ENCODE assay signal across 1 cellular context in the genomic region with DNA sequence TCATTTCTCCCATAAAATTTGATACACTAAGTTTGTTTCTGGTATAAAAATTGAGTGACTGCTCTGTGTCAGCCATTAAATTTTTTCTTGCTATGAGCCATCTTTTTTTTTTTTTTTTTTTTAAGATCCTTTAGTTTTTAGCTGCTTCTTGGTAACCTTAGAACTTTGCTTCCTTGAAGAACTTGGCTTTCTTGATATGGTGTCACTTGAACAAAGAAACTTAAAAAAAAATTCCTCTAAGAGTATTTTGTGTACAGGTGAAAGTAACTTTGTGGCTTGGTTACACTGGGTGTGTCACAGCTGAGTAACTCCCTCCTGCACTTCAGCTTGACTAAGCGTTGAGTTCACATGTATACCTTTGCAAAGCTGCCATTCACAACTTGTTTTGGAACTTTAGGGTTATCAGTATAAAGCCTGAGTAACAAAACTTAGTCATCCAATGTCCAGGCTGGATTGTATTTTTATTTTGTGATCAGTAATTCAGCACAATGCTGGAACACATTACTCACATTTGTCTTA.
A peak's percentile ranks its signal among the peaks of the same experiment; 100 is the strongest.
TF ChIP-seq lines count a peak whose summit lies in the region.

No MANE protein-coding gene starts in this region.

TF ChIP-seq in GM12878, 131 proteins besides CTCF, POLR2A, EP300 and RAD21 (continued from another document):
- TF ChIP-seq, protein P1, sequence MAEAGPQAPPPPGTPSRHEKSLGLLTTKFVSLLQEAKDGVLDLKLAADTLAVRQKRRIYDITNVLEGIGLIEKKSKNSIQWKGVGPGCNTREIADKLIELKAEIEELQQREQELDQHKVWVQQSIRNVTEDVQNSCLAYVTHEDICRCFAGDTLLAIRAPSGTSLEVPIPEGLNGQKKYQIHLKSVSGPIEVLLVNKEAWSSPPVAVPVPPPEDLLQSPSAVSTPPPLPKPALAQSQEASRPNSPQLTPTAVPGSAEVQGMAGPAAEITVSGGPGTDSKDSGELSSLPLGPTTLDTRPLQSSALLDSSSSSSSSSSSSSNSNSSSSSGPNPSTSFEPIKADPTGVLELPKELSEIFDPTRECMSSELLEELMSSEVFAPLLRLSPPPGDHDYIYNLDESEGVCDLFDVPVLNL (IDR thresholded peaks at IDR 0.05; ENCODE audit: low read depth, low read length) = no peak
- TF ChIP-seq RELA (IDR thresholded peaks at IDR 0.05; ENCODE audit: borderline replicate concordance, partially characterized antibody) (no peak), ZNF217 (IDR thresholded peaks at IDR 0.05) (no peak), ATF7 (IDR thresholded peaks at IDR 0.05; ENCODE audit: low read depth) (peak; percentile 19; the same call in 1 of the 2 replicates), CHD1 (IDR thresholded peaks at IDR 0.05; ENCODE audit: low read depth, low read length) (no peak), SUPT20H (IDR thresholded peaks at IDR 0.05; ENCODE audit: borderline replicate concordance, control insufficient read depth, low read depth, low read length) (no peak), CBX5 (IDR thresholded peaks at IDR 0.05; ENCODE audit: low read depth) (no peak), NBN (IDR thresholded peaks at IDR 0.05) (0 out of 2 replicates have a peak, but pooled peaks have one; percentile 12), RUNX3 (IDR thresholded peaks at IDR 0.05; ENCODE audit: low read length) (peak; percentile 78), SPI1 (IDR thresholded peaks at IDR 0.05; ENCODE audit: borderline replicate concordance, insufficient read depth, low read depth, low read length) (no peak), E2F8 (IDR thresholded peaks at IDR 0.05; ENCODE audit: low read depth, partially characterized antibody) (no peak), LARP7 (IDR thresholded peaks at IDR 0.05) (no peak), MXI1 (IDR thresholded peaks at IDR 0.05; ENCODE audit: low read depth, low read length) (peak; percentile 49; the same call in 1 of the 2 replicates), KLF5 (IDR thresholded peaks at IDR 0.05; ENCODE audit: partially characterized antibody) (no peak), PML (IDR thresholded peaks at IDR 0.05; ENCODE audit: low read length) (0 out of 2 replicates have a peak, but pooled peaks have one; percentile 43), NFIC (IDR thresholded peaks at IDR 0.05; ENCODE audit: low read depth, low read length) (peak; percentile 18), USF1 (IDR thresholded peaks at IDR 0.05; ENCODE audit: borderline replicate concordance, extremely low read length, insufficient read depth, low read depth, low read length) (no peak), PAX5 (IDR thresholded peaks at IDR 0.05; ENCODE audit: borderline replicate concordance, low read depth, low read length) (peak; percentile 79; the same call in 1 of the 2 replicates), ZNF384 (IDR thresholded peaks at IDR 0.05; ENCODE audit: borderline replicate concordance, low read depth, low read length) (peak; percentile 74; the same call in 1 of the 2 replicates), RBBP5 (conservative IDR thresholded peaks at IDR 0.05) (no peak), CBX3 (IDR thresholded peaks at IDR 0.05; ENCODE audit: borderline replicate concordance, low read depth) (no peak), PAX8 (IDR thresholded peaks at IDR 0.05) (0 out of 2 replicates have a peak, but pooled peaks have one; percentile 52), JUNB (IDR thresholded peaks at IDR 0.05) (no peak), BRCA1 (IDR thresholded peaks at IDR 0.05; ENCODE audit: low read depth, low read length) (no peak)
- TF ChIP-seq, protein P2, sequence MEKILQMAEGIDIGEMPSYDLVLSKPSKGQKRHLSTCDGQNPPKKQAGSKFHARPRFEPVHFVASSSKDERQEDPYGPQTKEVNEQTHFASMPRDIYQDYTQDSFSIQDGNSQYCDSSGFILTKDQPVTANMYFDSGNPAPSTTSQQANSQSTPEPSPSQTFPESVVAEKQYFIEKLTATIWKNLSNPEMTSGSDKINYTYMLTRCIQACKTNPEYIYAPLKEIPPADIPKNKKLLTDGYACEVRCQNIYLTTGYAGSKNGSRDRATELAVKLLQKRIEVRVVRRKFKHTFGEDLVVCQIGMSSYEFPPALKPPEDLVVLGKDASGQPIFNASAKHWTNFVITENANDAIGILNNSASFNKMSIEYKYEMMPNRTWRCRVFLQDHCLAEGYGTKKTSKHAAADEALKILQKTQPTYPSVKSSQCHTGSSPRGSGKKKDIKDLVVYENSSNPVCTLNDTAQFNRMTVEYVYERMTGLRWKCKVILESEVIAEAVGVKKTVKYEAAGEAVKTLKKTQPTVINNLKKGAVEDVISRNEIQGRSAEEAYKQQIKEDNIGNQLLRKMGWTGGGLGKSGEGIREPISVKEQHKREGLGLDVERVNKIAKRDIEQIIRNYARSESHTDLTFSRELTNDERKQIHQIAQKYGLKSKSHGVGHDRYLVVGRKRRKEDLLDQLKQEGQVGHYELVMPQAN (conservative IDR thresholded peaks at IDR 0.05) = 0 out of 2 replicates have a peak, but pooled peaks have one; percentile 20
- TF ChIP-seq, protein P3, sequence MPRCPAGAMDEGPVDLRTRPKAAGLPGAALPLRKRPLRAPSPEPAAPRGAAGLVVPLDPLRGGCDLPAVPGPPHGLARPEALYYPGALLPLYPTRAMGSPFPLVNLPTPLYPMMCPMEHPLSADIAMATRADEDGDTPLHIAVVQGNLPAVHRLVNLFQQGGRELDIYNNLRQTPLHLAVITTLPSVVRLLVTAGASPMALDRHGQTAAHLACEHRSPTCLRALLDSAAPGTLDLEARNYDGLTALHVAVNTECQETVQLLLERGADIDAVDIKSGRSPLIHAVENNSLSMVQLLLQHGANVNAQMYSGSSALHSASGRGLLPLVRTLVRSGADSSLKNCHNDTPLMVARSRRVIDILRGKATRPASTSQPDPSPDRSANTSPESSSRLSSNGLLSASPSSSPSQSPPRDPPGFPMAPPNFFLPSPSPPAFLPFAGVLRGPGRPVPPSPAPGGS (IDR thresholded peaks at IDR 0.05; ENCODE audit: borderline replicate concordance, insufficient read depth, low read depth, low read length, poor library complexity, severe bottlenecking) = peak; percentile 27
- TF ChIP-seq, protein P4, sequence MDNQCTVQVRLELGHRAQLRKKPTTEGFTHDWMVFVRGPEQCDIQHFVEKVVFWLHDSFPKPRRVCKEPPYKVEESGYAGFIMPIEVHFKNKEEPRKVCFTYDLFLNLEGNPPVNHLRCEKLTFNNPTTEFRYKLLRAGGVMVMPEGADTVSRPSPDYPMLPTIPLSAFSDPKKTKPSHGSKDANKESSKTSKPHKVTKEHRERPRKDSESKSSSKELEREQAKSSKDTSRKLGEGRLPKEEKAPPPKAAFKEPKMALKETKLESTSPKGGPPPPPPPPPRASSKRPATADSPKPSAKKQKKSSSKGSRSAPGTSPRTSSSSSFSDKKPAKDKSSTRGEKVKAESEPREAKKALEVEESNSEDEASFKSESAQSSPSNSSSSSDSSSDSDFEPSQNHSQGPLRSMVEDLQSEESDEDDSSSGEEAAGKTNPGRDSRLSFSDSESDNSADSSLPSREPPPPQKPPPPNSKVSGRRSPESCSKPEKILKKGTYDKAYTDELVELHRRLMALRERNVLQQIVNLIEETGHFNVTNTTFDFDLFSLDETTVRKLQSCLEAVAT (IDR thresholded peaks at IDR 0.05) = peak; percentile 36; the same call in 1 of the 2 replicates
- TF ChIP-seq, protein P5, sequence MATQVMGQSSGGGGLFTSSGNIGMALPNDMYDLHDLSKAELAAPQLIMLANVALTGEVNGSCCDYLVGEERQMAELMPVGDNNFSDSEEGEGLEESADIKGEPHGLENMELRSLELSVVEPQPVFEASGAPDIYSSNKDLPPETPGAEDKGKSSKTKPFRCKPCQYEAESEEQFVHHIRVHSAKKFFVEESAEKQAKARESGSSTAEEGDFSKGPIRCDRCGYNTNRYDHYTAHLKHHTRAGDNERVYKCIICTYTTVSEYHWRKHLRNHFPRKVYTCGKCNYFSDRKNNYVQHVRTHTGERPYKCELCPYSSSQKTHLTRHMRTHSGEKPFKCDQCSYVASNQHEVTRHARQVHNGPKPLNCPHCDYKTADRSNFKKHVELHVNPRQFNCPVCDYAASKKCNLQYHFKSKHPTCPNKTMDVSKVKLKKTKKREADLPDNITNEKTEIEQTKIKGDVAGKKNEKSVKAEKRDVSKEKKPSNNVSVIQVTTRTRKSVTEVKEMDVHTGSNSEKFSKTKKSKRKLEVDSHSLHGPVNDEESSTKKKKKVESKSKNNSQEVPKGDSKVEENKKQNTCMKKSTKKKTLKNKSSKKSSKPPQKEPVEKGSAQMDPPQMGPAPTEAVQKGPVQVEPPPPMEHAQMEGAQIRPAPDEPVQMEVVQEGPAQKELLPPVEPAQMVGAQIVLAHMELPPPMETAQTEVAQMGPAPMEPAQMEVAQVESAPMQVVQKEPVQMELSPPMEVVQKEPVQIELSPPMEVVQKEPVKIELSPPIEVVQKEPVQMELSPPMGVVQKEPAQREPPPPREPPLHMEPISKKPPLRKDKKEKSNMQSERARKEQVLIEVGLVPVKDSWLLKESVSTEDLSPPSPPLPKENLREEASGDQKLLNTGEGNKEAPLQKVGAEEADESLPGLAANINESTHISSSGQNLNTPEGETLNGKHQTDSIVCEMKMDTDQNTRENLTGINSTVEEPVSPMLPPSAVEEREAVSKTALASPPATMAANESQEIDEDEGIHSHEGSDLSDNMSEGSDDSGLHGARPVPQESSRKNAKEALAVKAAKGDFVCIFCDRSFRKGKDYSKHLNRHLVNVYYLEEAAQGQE (IDR thresholded peaks at IDR 0.05; ENCODE audit: low read depth, low read length) = no peak
- TF ChIP-seq, protein P6, sequence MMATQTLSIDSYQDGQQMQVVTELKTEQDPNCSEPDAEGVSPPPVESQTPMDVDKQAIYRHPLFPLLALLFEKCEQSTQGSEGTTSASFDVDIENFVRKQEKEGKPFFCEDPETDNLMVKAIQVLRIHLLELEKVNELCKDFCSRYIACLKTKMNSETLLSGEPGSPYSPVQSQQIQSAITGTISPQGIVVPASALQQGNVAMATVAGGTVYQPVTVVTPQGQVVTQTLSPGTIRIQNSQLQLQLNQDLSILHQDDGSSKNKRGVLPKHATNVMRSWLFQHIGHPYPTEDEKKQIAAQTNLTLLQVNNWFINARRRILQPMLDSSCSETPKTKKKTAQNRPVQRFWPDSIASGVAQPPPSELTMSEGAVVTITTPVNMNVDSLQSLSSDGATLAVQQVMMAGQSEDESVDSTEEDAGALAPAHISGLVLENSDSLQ (IDR thresholded peaks at IDR 0.05) = peak; percentile 79
- TF ChIP-seq, protein P7, sequence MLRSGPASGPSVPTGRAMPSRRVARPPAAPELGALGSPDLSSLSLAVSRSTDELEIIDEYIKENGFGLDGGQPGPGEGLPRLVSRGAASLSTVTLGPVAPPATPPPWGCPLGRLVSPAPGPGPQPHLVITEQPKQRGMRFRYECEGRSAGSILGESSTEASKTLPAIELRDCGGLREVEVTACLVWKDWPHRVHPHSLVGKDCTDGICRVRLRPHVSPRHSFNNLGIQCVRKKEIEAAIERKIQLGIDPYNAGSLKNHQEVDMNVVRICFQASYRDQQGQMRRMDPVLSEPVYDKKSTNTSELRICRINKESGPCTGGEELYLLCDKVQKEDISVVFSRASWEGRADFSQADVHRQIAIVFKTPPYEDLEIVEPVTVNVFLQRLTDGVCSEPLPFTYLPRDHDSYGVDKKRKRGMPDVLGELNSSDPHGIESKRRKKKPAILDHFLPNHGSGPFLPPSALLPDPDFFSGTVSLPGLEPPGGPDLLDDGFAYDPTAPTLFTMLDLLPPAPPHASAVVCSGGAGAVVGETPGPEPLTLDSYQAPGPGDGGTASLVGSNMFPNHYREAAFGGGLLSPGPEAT (IDR thresholded peaks at IDR 0.05; ENCODE audit: low read depth) = peak; percentile 25
